Comparison of ENCODE assay signal across 25 cellular contexts in genomic region chr10:35579726-35580420, GRCh38. TPM values are rescaled to one million over a fixed set of nuclear protein-coding genes. Genes with fewer than 3 reads are reported as not detected.
"Had no signal": no experiment of that assay in that cellular context is flagged by ENCODE, and none has a peak within 500 bp of the region (broad histone marks: within the 10 kb centered on the region; RNA-seq: fewer than 3 reads in every experiment).

No MANE protein-coding gene starts in this region.

- DNase-seq: activated CD4-positive, alpha-beta T cell treated with anti-CD3 and anti-CD28 coated beads for 1 hour; activated gamma-delta T cell treated with Interleukin-2 at 50 U/mL for 16 hours; activated T-cell treated with anti-CD3 and anti-CD28 coated beads for 4 hours; adrenal gland; cerebellar nuclear complex; cortex of kidney; effector CD4-positive, alpha-beta T cell; hypothalamus; islet precursor cell; left colon; nephron progenitor cell; nucleus accumbens; sigmoid colon; spleen; stimulated activated CD4-positive, alpha-beta T cell treated with anti-CD3 and anti-CD28 coated beads, Interleukin-4, amount 100 ng/mL, for 4 hours; stimulated activated naive CD4-positive, alpha-beta T cell; thyroid gland; WERI-Rb-1 had no signal

- ATAC-seq: activated naive CD4-positive, alpha-beta T cell treated with anti-CD3 and anti-CD28 coated beads, Interleukin-2, amount 50 U/mL, for 72 hours; left colon had no signal

RNA-seq across cellular contexts. Expression of gene GJD4, which starts 25.3 kb away (rescaled TPM):
- total RNA-seq: activated naive CD4-positive, alpha-beta T cell treated with anti-CD3 and anti-CD28 coated beads, Interleukin-2, amount 50 U/mL, for 72 hours; activated T-helper 1 cell treated with anti-CD3 and anti-CD28 coated beads, Interleukin-12 subunit alpha, Interleukin-12 subunit beta, Interleukin-2, Interleukin-4 antibody, amounts not matched to agents 30 ng/mL and 10 ng/mL and 1 ng/mL, durations not matched to agents 14 hours and 24 hours and 36 hours; adrenal gland; astrocyte; breast epithelium; frontal cortex; left colon; lung; sigmoid colon; spleen; thyroid gland; urinary bladder had no signal
